In genomic region chr3:138829886-138830510, GRCh38 we compare ENCODE assay signal across 19 cellular contexts. TPM values are rescaled to one million over a fixed set of nuclear protein-coding genes. Genes with fewer than 3 reads are reported as not detected.
DNase-seq lines count a peak whose midpoint lies in the region; ATAC-seq and TF ChIP-seq lines count a peak whose summit lies in the region.
"Had no signal": no experiment of that assay in that cellular context is flagged by ENCODE, and none has a peak within 500 bp of the region (broad histone marks: within the 10 kb centered on the region; RNA-seq: fewer than 3 reads in every experiment).

No MANE protein-coding gene starts in this region.

- H3K14ac ChIP-seq in H9 (ENCODE audit: insufficient read depth, low read length): no peak overlapping the region

- H4K5ac ChIP-seq in H9 (ENCODE audit: insufficient read length, low read depth, low read length): no peak overlapping the region

- no peak overlapping the region for H2AK5ac ChIP-seq in H9 (ENCODE audit: insufficient read length, low read length)

- no peaks in the 10 kb centered on the region for H3K27me3 ChIP-seq in H9 (ENCODE audit: insufficient read depth, low read length)
- H3K27me3 ChIP-seq: BE2C, SJSA1 had no signal

- H2BK12ac ChIP-seq in H9 (ENCODE audit: insufficient read length, low read depth, low read length): no peak overlapping the region

- no peak overlapping the region for H2BK15ac ChIP-seq in H9 (ENCODE audit: low read depth, low read length)

- TF ChIP-seq CTCF in H9 (conservative IDR thresholded peaks at IDR 0.05) (no peak), WTC11 (IDR thresholded peaks at IDR 0.05) (no peak), neural crest cell (conservative IDR thresholded peaks at IDR 0.05) (no peak)

- no CpG with 5 or more reads among the region's 15 CpGs for WGBS in H9 (ENCODE audit: extremely low coverage, insufficient read length, low lambda C conversion rate)

- peaks cover 18% of the 10 kb centered on the region for H3K4me1 Mint-ChIP-seq in T-helper 2 cell treated with Interferon-gamma antibody and Interleukin-4, amounts not matched to agents 5 μg/mL and 100 μg/mL, for 36 hours (ENCODE audit: low read depth)
- H3K4me1 Mint-ChIP-seq in H9 (peaks cover 14 to 31% of the 10 kb centered on the region in 2 experiments), WTC11 (peaks cover 32% of the 10 kb centered on the region), neural crest cell (peaks cover 8% of the 10 kb centered on the region)

- no peaks in the 10 kb centered on the region for H4K20me1 ChIP-seq in H9 (ENCODE audit: control insufficient read depth, insufficient read depth, insufficient read length)

- H3K9ac ChIP-seq in H9 (ENCODE audit: extremely low read depth, insufficient read length, low read length): no peak overlapping the region

- no peak overlapping the region for H2AFZ ChIP-seq in H9 (ENCODE audit: low read length)

- peak overlapping the region; percentile 20 for H3K27ac Mint-ChIP-seq in T-helper 2 cell treated with Interferon-gamma antibody and Interleukin-4, amounts not matched to agents 5 μg/mL and 100 μg/mL, for 36 hours
- peak overlapping the region; percentile 11 to 42 (median 34); a peak in 4 of 7 replicates for H3K27ac Mint-ChIP-seq in H9
- H3K27ac Mint-ChIP-seq in WTC11: peak overlapping the region; percentile 83
- no peak overlapping the region for H3K27ac Mint-ChIP-seq in neural crest cell (ENCODE audit: unreplicated experiment)

- no peak overlapping the region for H2BK120ac ChIP-seq in H9 (ENCODE audit: low read depth, low read length, poor library complexity, severe bottlenecking)

- DNase-seq in T-helper 2 cell treated with Interferon-gamma antibody and Interleukin-4, amounts not matched to agents 5 μg/mL and 100 μg/mL, for 36 hours (ENCODE audit: low spot score): no peak
- DNase-seq in T-helper 2 cell (no peak), H9 (no peak), WTC11 (ENCODE audit: low spot score) (no peak), neural crest cell (ENCODE audit: low read depth, low spot score) (no peak), MV-4-11 (lab: John Stamatoyannopoulos, UW) (no peak), NCI-H1417 (lab: John Stamatoyannopoulos, UW) (no peak)
- DNase-seq: BE2C; CD8-positive, alpha-beta memory T cell; DMS79; NCI-H1417 treated with DMSO at 0.1 percent for 48 hours; NCI-H2029; NCI-H2171 treated with DMSO at 0.1 percent for 48 hours; NCI-H446 treated with DMSO at 0.1 percent for 48 hours; NCI-H748 treated with DMSO at 0.1 percent for 48 hours; PC-3 had no signal

- no peak overlapping the region for H3K56ac ChIP-seq in H9 (ENCODE audit: insufficient read length, low read depth, low read length)

- no peaks in the 10 kb centered on the region for H3K27me3 Mint-ChIP-seq in T-helper 2 cell treated with Interferon-gamma antibody and Interleukin-4, amounts not matched to agents 5 μg/mL and 100 μg/mL, for 36 hours (ENCODE audit: low read depth)
- H3K27me3 Mint-ChIP-seq in H9 (ENCODE audit: low read depth) (no peaks in the 10 kb centered on the region), WTC11 (ENCODE audit: low read depth) (no peaks in the 10 kb centered on the region), neural crest cell (ENCODE audit: low read depth) (no peaks in the 10 kb centered on the region)
- H3K27me3 Mint-ChIP-seq: CD8-positive, alpha-beta memory T cell had no signal

- H3K79me2 ChIP-seq in H9 (ENCODE audit: insufficient read depth, low read length): peaks cover 19% of the 10 kb centered on the region

- no peak overlapping the region for H3T11ph ChIP-seq in H9 (ENCODE audit: low read length)

- H3K18ac ChIP-seq in H9 (ENCODE audit: insufficient read length, low read depth, low read length): no peak overlapping the region

- ATAC-seq in WTC11: no peak
- no peak for ATAC-seq in HG03571 (IDR thresholded peaks at IDR 0.05; ENCODE audit: unreplicated experiment)
- ATAC-seq: PC-3 had no signal

- H3K23ac ChIP-seq in H9 (ENCODE audit: insufficient read length, low read depth, low read length): no peak overlapping the region

- peaks cover 10% of the 10 kb centered on the region for H3K23me2 ChIP-seq in H9 (ENCODE audit: insufficient read length, low read depth, low read length, poor library complexity, severe bottlenecking)

- H3K9me3 ChIP-seq in H9 (ENCODE audit: control insufficient read depth, low read depth, low read length): no peaks in the 10 kb centered on the region
- H3K9me3 ChIP-seq: BE2C, SJSA1 had no signal

- POLR2A ChIA-PET in WTC11 (lab: Charles Lee): no interaction called here

- H2BK5ac ChIP-seq in H9 (ENCODE audit: insufficient read length, low read length): no peak overlapping the region

- H4K91ac ChIP-seq in H9 (ENCODE audit: insufficient read length, low read depth, low read length): peak overlapping the region; percentile 29

- H3K36me3 Mint-ChIP-seq in T-helper 2 cell treated with Interferon-gamma antibody and Interleukin-4, amounts not matched to agents 5 μg/mL and 100 μg/mL, for 36 hours (ENCODE audit: low read depth): peaks cover 11% of the 10 kb centered on the region
- H3K36me3 Mint-ChIP-seq in H9 (ENCODE audit: insufficient read depth in 1 of 3, low read depth in 3 of 3) (peaks cover 3 to 37% (median 21%) of the 10 kb centered on the region in 3 experiments), WTC11 (peaks cover 18% of the 10 kb centered on the region), neural crest cell (ENCODE audit: low read depth) (peaks cover 9% of the 10 kb centered on the region)

- H2BK20ac ChIP-seq in H9 (ENCODE audit: low read depth, low read length, poor library complexity, severe bottlenecking): no peak overlapping the region

- no peak overlapping the region for H3K4me3 Mint-ChIP-seq in T-helper 2 cell treated with Interferon-gamma antibody and Interleukin-4, amounts not matched to agents 5 μg/mL and 100 μg/mL, for 36 hours
- H3K4me3 Mint-ChIP-seq in H9 (no peak overlapping the region), WTC11 (peak overlapping the region; percentile 31), neural crest cell (peak overlapping the region; percentile 17)

- no peak overlapping the region for H3K4ac ChIP-seq in H9 (ENCODE audit: low read depth, low read length)

- H3K27ac ChIP-seq in H9 (ENCODE audit: insufficient read length, low read depth, low read length): no peak overlapping the region
- H3K27ac ChIP-seq: 22Rv1, SJSA1 had no signal

- H3K4me2 ChIP-seq in H9 (ENCODE audit: insufficient read depth, insufficient read length, low read length): no peak overlapping the region

- H3K4me1 ChIP-seq in H9 (ENCODE audit: insufficient read depth, low read length): no peaks in the 10 kb centered on the region; the same call in 1 of the 2 replicates
- H3K4me1 ChIP-seq: BE2C had no signal

- H4K8ac ChIP-seq in H9 (replicated peaks; ENCODE audit: insufficient read length, low read depth, low read length): no peak overlapping the region

- CTCF ChIA-PET in WTC11 (lab: Charles Lee): interaction anchor here (2.0 kb wide), 1 partner anchor 86 kb away, joined by 5 read pairs; no protein-coding TSS in a partner anchor

- H3K9me3 Mint-ChIP-seq in T-helper 2 cell treated with Interferon-gamma antibody and Interleukin-4, amounts not matched to agents 5 μg/mL and 100 μg/mL, for 36 hours: no peaks in the 10 kb centered on the region
- no peaks in the 10 kb centered on the region; a peak in 1 of 5 replicates for H3K9me3 Mint-ChIP-seq in H9
- no peaks in the 10 kb centered on the region for H3K9me3 Mint-ChIP-seq in WTC11
- peaks cover 2% of the 10 kb centered on the region for H3K9me3 Mint-ChIP-seq in neural crest cell

- H3K79me1 ChIP-seq in H9 (ENCODE audit: insufficient read depth, low read depth, low read length, poor library complexity, severe bottlenecking): peaks cover 12% of the 10 kb centered on the region

TF ChIP-seq in WTC11, 78 proteins besides CTCF, POLR2A, EP300 and RAD21:
- TF ChIP-seq E2F1 (CRISPR knock-in tag; IDR thresholded peaks at IDR 0.05): no peak
- TF ChIP-seq MAX (CRISPR knock-in tag; IDR thresholded peaks at IDR 0.05): no peak

RNA-seq across cellular contexts. Expression of gene PIK3CB, which starts 4.7 kb away (rescaled TPM):
- total RNA-seq in H9 (2021): 33.0 and 35.6 TPM in 2 replicates
- 36.0 to 40.0 TPM (median 38.5 TPM) in 3 replicates for total RNA-seq in WTC11 (2021)
- total RNA-seq in neural crest cell: 11.8 and 14.4 TPM in 2 replicates

Comparison
In these comparisons a context has a peak if more than half of its experiments do, and no peak if none do; other contexts are left out.
1. H3K4me3 Mint-ChIP-seq: peak in WTC11 (single experiment) and neural crest cell (single experiment); none in T-helper 2 cell treated with Interferon-gamma antibody and Interleukin-4, amounts not matched to agents 5 μg/mL and 100 μg/mL, for 36 hours (single experiment) and H9 (0 of 2).